Comparison of ENCODE assay signal across 9 cellular contexts in genomic region chr12:57008113-57008687, GRCh38. TPM values are rescaled to one million over a fixed set of nuclear protein-coding genes. Genes with fewer than 3 reads are reported as not detected.
DNase-seq lines count a peak whose midpoint lies in the region; ATAC-seq and TF ChIP-seq lines count a peak whose summit lies in the region.
"Had no signal": no experiment of that assay in that cellular context is flagged by ENCODE, and none has a peak within 500 bp of the region (broad histone marks: within the 10 kb centered on the region; RNA-seq: fewer than 3 reads in every experiment).

No MANE protein-coding gene starts in this region.

- peak overlapping the region in 1 of 59 donors; percentile 14 for H3K27ac ChIP-seq in dorsolateral prefrontal cortex

- H3K27me3 Mint-ChIP-seq in activated CD4-positive, alpha-beta T cell treated with anti-CD3 and anti-CD28 coated beads, Interleukin-2, amount 10 ng/mL, durations not matched to agents 7 days and 5 days = no peaks in the 10 kb centered on the region
- H3K27me3 Mint-ChIP-seq in naive B cell = peaks cover 0 to under 1% (median 0%) of the 10 kb centered on the region in 3 donors

- H3K27ac Mint-ChIP-seq in activated CD4-positive, alpha-beta T cell treated with anti-CD3 and anti-CD28 coated beads, Interleukin-2, amount 10 ng/mL, durations not matched to agents 7 days and 5 days = peak overlapping the region; percentile 70
- H3K27ac Mint-ChIP-seq in naive B cell = no peak overlapping the region

- H3K36me3 Mint-ChIP-seq in activated CD4-positive, alpha-beta T cell treated with anti-CD3 and anti-CD28 coated beads, Interleukin-2, amount 10 ng/mL, durations not matched to agents 7 days and 5 days (ENCODE audit: low read depth) = peaks cover 14% of the 10 kb centered on the region
- peaks cover 7% of the 10 kb centered on the region in 2 donors for H3K36me3 Mint-ChIP-seq in naive B cell

- POLR2A ChIA-PET in activated CD4-positive, alpha-beta T cell treated with anti-CD3 and anti-CD28 coated beads, Interleukin-2, amount 10 ng/mL, durations not matched to agents 7 days and 5 days (lab: Charles Lee) = interaction anchor here (0.6 kb wide), 1 partner anchor 32 kb away, joined by 3 read pairs; no protein-coding TSS in a partner anchor

- intact Hi-C loops in dorsolateral prefrontal cortex (cut with DNase I) = loop anchor here in 1 of 2 donors (5.0 kb wide), 2 partner anchors 54 to 251 kb away; no protein-coding TSS in a partner anchor

- no peak for ATAC-seq in naive B cell (ENCODE audit: low read depth in 2 of 2)
- no peak for ATAC-seq in GM18868 (IDR thresholded peaks at IDR 0.05; ENCODE audit: unreplicated experiment)

- no peaks in the 10 kb centered on the region for H3K9me3 Mint-ChIP-seq in activated CD4-positive, alpha-beta T cell treated with anti-CD3 and anti-CD28 coated beads, Interleukin-2, amount 10 ng/mL, durations not matched to agents 7 days and 5 days
- H3K9me3 Mint-ChIP-seq in naive B cell = no peaks in the 10 kb centered on the region

- no peak overlapping the region for H3K4me3 Mint-ChIP-seq in activated CD4-positive, alpha-beta T cell treated with anti-CD3 and anti-CD28 coated beads, Interleukin-2, amount 10 ng/mL, durations not matched to agents 7 days and 5 days
- peak overlapping the region in 3 of 8 donors; percentile 36 to 90 (median 87) for H3K4me3 Mint-ChIP-seq in naive B cell

- H3K4me3 ChIP-seq in dorsolateral prefrontal cortex = no peak overlapping the region

- peaks cover 71% of the 10 kb centered on the region for H3K4me1 Mint-ChIP-seq in activated CD4-positive, alpha-beta T cell treated with anti-CD3 and anti-CD28 coated beads, Interleukin-2, amount 10 ng/mL, durations not matched to agents 7 days and 5 days
- H3K4me1 Mint-ChIP-seq in naive B cell = peaks cover 28 to 39% (median 38%) of the 10 kb centered on the region in 3 donors

- CTCF ChIA-PET in activated CD4-positive, alpha-beta T cell treated with anti-CD3 and anti-CD28 coated beads, Interleukin-2, amount 10 ng/mL, durations not matched to agents 7 days and 5 days (lab: Charles Lee) = interaction anchor here (0.5 to 2.2 kb wide), 14 partner anchors 11 to 486 kb away, joined by 3 to 15 read pairs (median 4); partner anchors contain the start of gene RBMS2

- DNase-seq in activated CD4-positive, alpha-beta T cell treated with anti-CD3 and anti-CD28 coated beads, Interleukin-2, amount 10 ng/mL, durations not matched to agents 7 days and 5 days = peak; percentile 59
- DNase-seq in activated CD4-positive, alpha-beta T cell treated with anti-CD3 and anti-CD28 coated beads for 1 hour = no peak
- DNase-seq in LoVo (ENCODE audit: low spot score) (peak; percentile 66), SHP77 (lab: John Stamatoyannopoulos, UW) (peak; percentile 46 to 53), dorsolateral prefrontal cortex (no peak), naive B cell (peak; percentile 32), T1000 (lab: John Stamatoyannopoulos, UW) (no peak)

- no peaks in the 10 kb centered on the region for H3K27me3 ChIP-seq in dorsolateral prefrontal cortex

- peak; percentile 27 to 74 (median 56) for TF ChIP-seq CTCF in dorsolateral prefrontal cortex (IDR thresholded peaks at IDR 0.05 in 54 of 56, conservative IDR thresholded peaks at IDR 0.05 in 2 of 56; ENCODE audit: low read depth in 1 of 56, partially characterized antibody in 56 of 56)

RNA-seq across cellular contexts. Expression of gene ZBTB39, which starts 1.9 kb away (rescaled TPM):
- total RNA-seq in activated CD4-positive, alpha-beta T cell treated with anti-CD3 and anti-CD28 coated beads, Interleukin-2, amount 10 ng/mL, durations not matched to agents 7 days and 5 days = 1 to 10 TPM; 8.8 to 9.5 TPM
- total RNA-seq in dorsolateral prefrontal cortex = 10 to 100 TPM in 1 of 120 experiments, 1 to 10 TPM in 119; 4.7 to 10.1 (median 7.0) TPM
- 1 to 10 TPM; 2.0 to 4.8 (median 2.6) TPM for polyA plus RNA-seq in naive B cell (ENCODE audit: low read depth in 6 of 6)

RNA-seq across cellular contexts. Expression of gene TAC3, which starts 8.1 kb away (rescaled TPM):
- total RNA-seq in activated CD4-positive, alpha-beta T cell treated with anti-CD3 and anti-CD28 coated beads, Interleukin-2, amount 10 ng/mL, durations not matched to agents 7 days and 5 days = under 1 TPM in 1 of 2 experiments, not detected in 1; 0.25 TPM
- total RNA-seq in dorsolateral prefrontal cortex = 10 to 100 TPM in 36 of 120 experiments, 1 to 10 TPM in 84; 1.8 to 17.8 (median 8.3) TPM
- polyA plus RNA-seq in naive B cell (ENCODE audit: low read depth in 6 of 6) = not detected
- total RNA-seq: subcutaneous adipose tissue had no signal

RNA-seq across cellular contexts. Expression of gene MYO1A, which starts 41.7 kb away (rescaled TPM):
- 1 to 10 TPM; 1.4 to 2.9 TPM for total RNA-seq in activated CD4-positive, alpha-beta T cell treated with anti-CD3 and anti-CD28 coated beads, Interleukin-2, amount 10 ng/mL, durations not matched to agents 7 days and 5 days
- 1 to 10 TPM in 42 of 120 experiments, under 1 TPM in 65, not detected in 13; 0.13 to 3.6 (median 0.84) TPM for total RNA-seq in dorsolateral prefrontal cortex
- polyA plus RNA-seq in naive B cell (ENCODE audit: low read depth in 6 of 6) = not detected

RNA-seq across cellular contexts. Expression of gene RDH16, which starts 50.8 kb away (rescaled TPM):
- total RNA-seq in activated CD4-positive, alpha-beta T cell treated with anti-CD3 and anti-CD28 coated beads, Interleukin-2, amount 10 ng/mL, durations not matched to agents 7 days and 5 days = under 1 TPM; 0.31 to 0.35 TPM
- 1 to 10 TPM in 105 of 120 experiments, under 1 TPM in 15; 0.65 to 4.1 (median 1.6) TPM for total RNA-seq in dorsolateral prefrontal cortex
- polyA plus RNA-seq in naive B cell (ENCODE audit: low read depth in 6 of 6) = under 1 TPM in 1 of 6 donors, not detected in 5; 0.41 TPM

Comparison
In these comparisons a context has a peak if more than half of its experiments do, and no peak if none do; other contexts are left out.
1. DNase-seq: peak in activated CD4-positive, alpha-beta T cell treated with anti-CD3 and anti-CD28 coated beads, Interleukin-2, amount 10 ng/mL, durations not matched to agents 7 days and 5 days (single experiment), LoVo (single experiment), SHP77 (2 of 2) and naive B cell (single experiment); none in activated CD4-positive, alpha-beta T cell treated with anti-CD3 and anti-CD28 coated beads for 1 hour (single experiment), dorsolateral prefrontal cortex (0 of 10) and T1000 (single experiment).